29 cellular contexts compared by ENCODE assay signal in genomic region chr6:35054106-35054742, GRCh38.
DNase-seq lines count a peak whose midpoint lies in the region; ATAC-seq and TF ChIP-seq lines count a peak whose summit lies in the region.
"Had no signal": no experiment of that assay in that cellular context is flagged by ENCODE, and none has a peak within 500 bp of the region (broad histone marks: within the 10 kb centered on the region; RNA-seq: fewer than 3 reads in every experiment).

No MANE protein-coding gene starts in this region.

- no peak overlapping the region for H2BK15ac ChIP-seq in mesenchymal stem cell (ENCODE audit: low read depth, poor library complexity, severe bottlenecking)

- H3K4ac ChIP-seq in mesenchymal stem cell (ENCODE audit: low read depth in 1 of 2, low read length in 2 of 2), result no peak overlapping the region

- no peak overlapping the region for H2AFZ ChIP-seq in mesenchymal stem cell (ENCODE audit: low read depth, low read length)

- peaks cover 25 to 60% of the 10 kb centered on the region in 2 donors for H3K4me1 ChIP-seq in ascending aorta
- peaks cover 14% of the 10 kb centered on the region for H3K4me1 ChIP-seq in mesenchymal stem cell (ENCODE audit: control insufficient read depth, insufficient read depth, low read depth, low read length)
- peaks cover 82% of the 10 kb centered on the region for H3K4me1 ChIP-seq in stomach smooth muscle (ENCODE audit: control insufficient read depth, insufficient read depth, low read length)

- H3K23ac ChIP-seq in mesenchymal stem cell (ENCODE audit: low read length in 2 of 2), result no peak overlapping the region

- TF ChIP-seq CTCF in CD14-positive monocyte (IDR thresholded peaks at IDR 0.05) (no peak), ascending aorta (IDR thresholded peaks at IDR 0.05) (no peak)

- H3K27ac Mint-ChIP-seq in CD14-positive monocyte, result no peak overlapping the region
- H3K27ac Mint-ChIP-seq: activated naive CD4-positive, alpha-beta T cell treated with anti-CD3 and anti-CD28 coated beads, Interleukin-2, amount 50 U/mL, for 72 hours; activated T-helper 17 cell treated with anti-CD3 and anti-CD28 coated beads, Interleukin-2, amount 50 U/mL, for 72 hours; endodermal cell; naive thymus-derived CD4-positive, alpha-beta T cell; stimulated activated naive B cell treated with anti-CD40 and anti-IgM and Interleukin-4, amounts not matched to agents 10 μg/mL and 1 μg/mL and 100 μg/mL, for 72 hours had no signal

- intact Hi-C loops in CD14-positive monocyte (cut with micrococcal nuclease), result no loop called here
- intact Hi-C loops in ascending aorta (cut with DNase I), result no loop called here

- peak overlapping the region; percentile 19 for H4K8ac ChIP-seq in mesenchymal stem cell (ENCODE audit: low read length)

- H3K9ac ChIP-seq in mesenchymal stem cell (ENCODE audit: low read length), result no peak overlapping the region
- H3K9ac ChIP-seq in stomach smooth muscle (ENCODE audit: low read length in 2 of 2), result peak overlapping the region in 1 of 2 donors; percentile 29
- H3K9ac ChIP-seq: BLaER1 had no signal

- H3K36me3 ChIP-seq in ascending aorta (peaks cover 3 to 5% of the 10 kb centered on the region in 2 donors), mesenchymal stem cell (ENCODE audit: control insufficient read depth in 1 of 2, insufficient read depth in 2 of 2, low read depth in 1 of 2, low read length in 2 of 2) (peaks cover 20 to 45% of the 10 kb centered on the region in 2 experiments), stomach smooth muscle (ENCODE audit: control insufficient read depth in 2 of 2, insufficient read depth in 2 of 2, low read length in 2 of 2) (peaks cover 12 to 24% of the 10 kb centered on the region in 2 donors)

- H3K27ac ChIP-seq in ascending aorta, result peak overlapping the region; percentile 87 to 89
- no peak overlapping the region for H3K27ac ChIP-seq in mesenchymal stem cell (ENCODE audit: low read length, poor library complexity, severe bottlenecking)
- peak overlapping the region; percentile 90 for H3K27ac ChIP-seq in stomach smooth muscle (ENCODE audit: low read length)
- H3K27ac ChIP-seq: BLaER1, cardiac muscle cell, SJSA1, WERI-Rb-1 had no signal

- H3K14ac ChIP-seq in mesenchymal stem cell (ENCODE audit: low read length in 2 of 2), result no peak overlapping the region

- H3K18ac ChIP-seq in mesenchymal stem cell (ENCODE audit: low read depth in 1 of 2, low read length in 2 of 2), result no peak overlapping the region

- no peak overlapping the region for H3K4me3 ChIP-seq in ascending aorta
- H3K4me3 ChIP-seq in mesenchymal stem cell (ENCODE audit: insufficient read depth in 1 of 2, low read depth in 1 of 2, low read length in 2 of 2), result no peak overlapping the region
- H3K4me3 ChIP-seq in stomach smooth muscle (ENCODE audit: low read length in 2 of 2), result no peak overlapping the region
- H3K4me3 ChIP-seq: BLaER1, cardiac muscle cell, GM12878, SJSA1, skin epidermis, testis had no signal

- peaks cover 11% of the 10 kb centered on the region for H3K4me1 Mint-ChIP-seq in CD14-positive monocyte
- H3K4me1 Mint-ChIP-seq: activated T-helper 17 cell treated with anti-CD3 and anti-CD28 coated beads, Interleukin-2, amount 50 U/mL, for 72 hours; endodermal cell had no signal

- H3K27me3 ChIP-seq in ascending aorta (no peaks in the 10 kb centered on the region), mesenchymal stem cell (ENCODE audit: control insufficient read depth in 1 of 2, insufficient read depth in 1 of 2, low read length in 2 of 2) (no peaks in the 10 kb centered on the region), stomach smooth muscle (ENCODE audit: control insufficient read depth in 1 of 2, insufficient read depth in 2 of 2, low read length in 2 of 2) (no peaks in the 10 kb centered on the region)
- H3K27me3 ChIP-seq: BLaER1, cardiac muscle cell, SJSA1, testis had no signal

- no peak overlapping the region for H2BK5ac ChIP-seq in mesenchymal stem cell (ENCODE audit: low read depth, low read length, poor library complexity, severe bottlenecking)

- H4K91ac ChIP-seq in mesenchymal stem cell (ENCODE audit: low read length), result no peak overlapping the region

- no peaks in the 10 kb centered on the region for H3K9me3 Mint-ChIP-seq in CD14-positive monocyte
- H3K9me3 Mint-ChIP-seq: activated naive CD4-positive, alpha-beta T cell treated with anti-CD3 and anti-CD28 coated beads, Interleukin-2, amount 50 U/mL, for 72 hours; activated T-helper 17 cell treated with anti-CD3 and anti-CD28 coated beads, Interleukin-2, amount 50 U/mL, for 72 hours; endodermal cell; naive thymus-derived CD4-positive, alpha-beta T cell; stimulated activated naive B cell treated with anti-CD40 and anti-IgM and Interleukin-4, amounts not matched to agents 10 μg/mL and 1 μg/mL and 100 μg/mL, for 72 hours had no signal

- H3K4me3 Mint-ChIP-seq in CD14-positive monocyte, result no peak overlapping the region
- H3K4me3 Mint-ChIP-seq: activated T-helper 17 cell treated with anti-CD3 and anti-CD28 coated beads, Interleukin-2, amount 50 U/mL, for 72 hours; endodermal cell; naive thymus-derived CD4-positive, alpha-beta T cell; stimulated activated naive B cell treated with anti-CD40 and anti-IgM and Interleukin-4, amounts not matched to agents 10 μg/mL and 1 μg/mL and 100 μg/mL, for 72 hours had no signal

- peaks cover 0 to 2% (median 2%) of the 10 kb centered on the region in 3 donors for H3K27me3 Mint-ChIP-seq in CD14-positive monocyte (ENCODE audit: low read depth in 3 of 3)
- H3K27me3 Mint-ChIP-seq: activated T-helper 17 cell treated with anti-CD3 and anti-CD28 coated beads, Interleukin-2, amount 50 U/mL, for 72 hours; naive thymus-derived CD4-positive, alpha-beta T cell; stimulated activated naive B cell treated with anti-CD40 and anti-IgM and Interleukin-4, amounts not matched to agents 10 μg/mL and 1 μg/mL and 100 μg/mL, for 72 hours had no signal

- H3K9me3 ChIP-seq in ascending aorta, result no peaks in the 10 kb centered on the region
- H3K9me3 ChIP-seq in mesenchymal stem cell (ENCODE audit: control insufficient read depth, low read length), result no peaks in the 10 kb centered on the region
- no peaks in the 10 kb centered on the region for H3K9me3 ChIP-seq in stomach smooth muscle (ENCODE audit: control insufficient read depth in 2 of 2, low read length in 2 of 2)
- H3K9me3 ChIP-seq: BLaER1, testis had no signal

- H3K4me2 ChIP-seq in mesenchymal stem cell (ENCODE audit: low read length, poor library complexity, severe bottlenecking), result no peak overlapping the region
- H3K4me2 ChIP-seq: BLaER1 had no signal

- H2BK12ac ChIP-seq in mesenchymal stem cell (ENCODE audit: low read length in 2 of 2), result no peak overlapping the region

- no peak overlapping the region for H2BK120ac ChIP-seq in mesenchymal stem cell (ENCODE audit: low read depth, low read length)

- peaks cover 12% of the 10 kb centered on the region for H3K79me1 ChIP-seq in mesenchymal stem cell (replicated peaks; ENCODE audit: low read length, poor library complexity, severe bottlenecking)

- no peak overlapping the region for H2AK5ac ChIP-seq in mesenchymal stem cell (ENCODE audit: low read length, severe bottlenecking)

- peak; percentile 33 for DNase-seq in CD14-positive monocyte (ENCODE audit: low spot score)
- no peak for DNase-seq in ascending aorta (ENCODE audit: low spot score in 2 of 2)
- DNase-seq in mesenchymal stem cell, result no peak
- no peak for DNase-seq in activated CD4-positive, alpha-beta T cell treated with anti-CD3 and anti-CD28 coated beads for 1 hour
- no peak for DNase-seq in kidney tubule cell (ENCODE audit: low spot score)
- DNase-seq: activated CD4-positive, alpha-beta T cell treated with anti-CD3 and anti-CD28 coated beads for 48 hours; cortex of kidney; DMS153; endodermal cell; foreskin melanocyte; hippocampal formation; naive thymus-derived CD4-positive, alpha-beta T cell; NCI-H1048; NCI-H1694; NCI-H510A; occipital lobe; stimulated activated naive B cell treated with anti-CD40 and anti-IgM and Interleukin-4, amounts not matched to agents 10 μg/mL and 1 μg/mL and 100 μg/mL, for 72 hours; testis; WERI-Rb-1 had no signal

- WGBS in mesenchymal stem cell, result 98% methylated on average over 7 of the region's 8 CpGs

- ATAC-seq in HG03469 (IDR thresholded peaks at IDR 0.05; ENCODE audit: unreplicated experiment), result no peak
- ATAC-seq: activated naive CD4-positive, alpha-beta T cell treated with anti-CD3 and anti-CD28 coated beads, Interleukin-2, amount 50 U/mL, for 72 hours; activated T-helper 17 cell treated with anti-CD3 and anti-CD28 coated beads, Interleukin-2, amount 50 U/mL, for 72 hours; esophagus mucosa; GM12878; naive thymus-derived CD4-positive, alpha-beta T cell; stimulated activated naive B cell treated with anti-CD40 and anti-IgM and Interleukin-4, amounts not matched to agents 10 μg/mL and 1 μg/mL and 100 μg/mL, for 72 hours had no signal

- peaks cover 50 to 59% of the 10 kb centered on the region in 2 donors for H3K36me3 Mint-ChIP-seq in CD14-positive monocyte
- H3K36me3 Mint-ChIP-seq: activated naive CD4-positive, alpha-beta T cell treated with anti-CD3 and anti-CD28 coated beads, Interleukin-2, amount 50 U/mL, for 72 hours had no signal
